In the genomic region with DNA sequence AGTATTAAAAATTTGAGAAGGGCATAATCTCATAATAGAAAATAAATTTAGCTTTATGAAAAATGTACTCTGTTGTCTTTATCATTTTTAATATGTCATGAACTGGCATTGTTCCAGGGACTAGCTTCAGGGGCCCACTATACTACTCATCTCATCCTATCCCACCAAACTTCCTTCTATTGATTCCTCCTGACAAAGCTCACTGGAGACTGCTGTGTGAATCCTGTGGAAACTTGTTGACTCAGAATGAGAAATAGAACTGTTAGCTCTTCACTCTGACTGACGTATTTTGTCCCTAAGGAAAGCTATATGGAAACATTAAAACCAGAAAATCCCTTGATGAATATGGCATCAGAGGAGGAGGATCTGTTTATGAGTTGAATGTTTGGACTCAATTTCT, we compare ENCODE assay signal across 22 cellular contexts.
"Had no signal": no experiment of that assay in that cellular context is flagged by ENCODE, and none has a peak within 500 bp of the region (broad histone marks: within the 10 kb centered on the region; RNA-seq: fewer than 3 reads in every experiment).

No MANE protein-coding gene starts in this region.

- H3K4me2 ChIP-seq: SK-N-SH, smooth muscle cell had no signal

- DNase-seq: activated CD4-positive, alpha-beta T cell treated with anti-CD3 and anti-CD28 coated beads, Interleukin-2, amount 10 ng/mL, durations not matched to agents 24 days and 14 days; activated CD4-positive, CD25-positive, alpha-beta regulatory T cell; activated CD8-positive, alpha-beta T cell treated with anti-CD3 and anti-CD28 coated beads, Interleukin-2, amount 10 ng/mL, durations not matched to agents 7 days and 5 days; activated gamma-delta T cell; activated naive CD8-positive, alpha-beta T cell treated with anti-CD3 and anti-CD28 coated beads, Interleukin-2, amount 10 ng/mL, durations not matched to agents 7 days and 5 days; activated T-cell treated with anti-CD3 and anti-CD28 coated beads, Interleukin-2, amount 50 U/mL, for 48 hours; body of pancreas; caudate nucleus; heart left ventricle; left ventricle myocardium superior; mesendoderm; naive thymus-derived CD4-positive, alpha-beta T cell; SK-N-SH; stimulated activated CD4-positive, alpha-beta T cell treated with anti-CD3 and anti-CD28 coated beads, Interleukin-4, amount 100 ng/mL, for 1 hour; T-cell; T-helper 9 cell; upper lobe of left lung had no signal

- H3K4me1 ChIP-seq: body of pancreas, gastroesophageal sphincter, heart left ventricle, upper lobe of left lung had no signal

- H3K9ac ChIP-seq: SK-N-SH had no signal

- H3K27me3 Mint-ChIP-seq: activated CD4-positive, alpha-beta T cell treated with anti-CD3 and anti-CD28 coated beads, Interleukin-2, amount 10 ng/mL, durations not matched to agents 24 days and 14 days; activated naive CD8-positive, alpha-beta T cell treated with anti-CD3 and anti-CD28 coated beads, Interleukin-2, amount 10 ng/mL, durations not matched to agents 7 days and 5 days; naive thymus-derived CD4-positive, alpha-beta T cell; T-cell had no signal

- H3K27ac Mint-ChIP-seq: activated CD4-positive, alpha-beta T cell treated with anti-CD3 and anti-CD28 coated beads, Interleukin-2, amount 10 ng/mL, durations not matched to agents 24 days and 14 days; activated CD8-positive, alpha-beta T cell treated with anti-CD3 and anti-CD28 coated beads, Interleukin-2, amount 10 ng/mL, durations not matched to agents 7 days and 5 days; activated naive CD8-positive, alpha-beta T cell treated with anti-CD3 and anti-CD28 coated beads, Interleukin-2, amount 10 ng/mL, durations not matched to agents 7 days and 5 days had no signal

- ATAC-seq: activated CD8-positive, alpha-beta T cell treated with anti-CD3 and anti-CD28 coated beads, Interleukin-2, amount 10 ng/mL, durations not matched to agents 7 days and 5 days; body of pancreas; esophagus mucosa; gastroesophageal sphincter; heart left ventricle; left ventricle myocardium superior; naive thymus-derived CD4-positive, alpha-beta T cell; sciatic nerve; T-cell had no signal

- H3K4me3 ChIP-seq: body of pancreas, gastroesophageal sphincter, heart left ventricle, smooth muscle cell, thoracic aorta, upper lobe of left lung had no signal

- H3K9me2 ChIP-seq: SK-N-SH had no signal

- H3K9me3 Mint-ChIP-seq: activated CD4-positive, alpha-beta T cell treated with anti-CD3 and anti-CD28 coated beads, Interleukin-2, amount 10 ng/mL, durations not matched to agents 24 days and 14 days had no signal

- H3K27ac ChIP-seq: body of pancreas, gastroesophageal sphincter, heart left ventricle, thoracic aorta, upper lobe of left lung had no signal

- H3K27me3 ChIP-seq: body of pancreas, gastroesophageal sphincter, heart left ventricle, upper lobe of left lung had no signal

- H3K4me1 Mint-ChIP-seq: activated CD4-positive, alpha-beta T cell treated with anti-CD3 and anti-CD28 coated beads, Interleukin-2, amount 10 ng/mL, durations not matched to agents 24 days and 14 days had no signal

- H3K9me3 ChIP-seq: body of pancreas, gastroesophageal sphincter had no signal

- H3K4me3 Mint-ChIP-seq: activated CD4-positive, alpha-beta T cell treated with anti-CD3 and anti-CD28 coated beads, Interleukin-2, amount 10 ng/mL, durations not matched to agents 24 days and 14 days; activated CD8-positive, alpha-beta T cell treated with anti-CD3 and anti-CD28 coated beads, Interleukin-2, amount 10 ng/mL, durations not matched to agents 7 days and 5 days; activated naive CD8-positive, alpha-beta T cell treated with anti-CD3 and anti-CD28 coated beads, Interleukin-2, amount 10 ng/mL, durations not matched to agents 7 days and 5 days; naive thymus-derived CD4-positive, alpha-beta T cell; T-cell had no signal
